ENCODE assay signal across 19 cellular contexts in the genomic region with DNA sequence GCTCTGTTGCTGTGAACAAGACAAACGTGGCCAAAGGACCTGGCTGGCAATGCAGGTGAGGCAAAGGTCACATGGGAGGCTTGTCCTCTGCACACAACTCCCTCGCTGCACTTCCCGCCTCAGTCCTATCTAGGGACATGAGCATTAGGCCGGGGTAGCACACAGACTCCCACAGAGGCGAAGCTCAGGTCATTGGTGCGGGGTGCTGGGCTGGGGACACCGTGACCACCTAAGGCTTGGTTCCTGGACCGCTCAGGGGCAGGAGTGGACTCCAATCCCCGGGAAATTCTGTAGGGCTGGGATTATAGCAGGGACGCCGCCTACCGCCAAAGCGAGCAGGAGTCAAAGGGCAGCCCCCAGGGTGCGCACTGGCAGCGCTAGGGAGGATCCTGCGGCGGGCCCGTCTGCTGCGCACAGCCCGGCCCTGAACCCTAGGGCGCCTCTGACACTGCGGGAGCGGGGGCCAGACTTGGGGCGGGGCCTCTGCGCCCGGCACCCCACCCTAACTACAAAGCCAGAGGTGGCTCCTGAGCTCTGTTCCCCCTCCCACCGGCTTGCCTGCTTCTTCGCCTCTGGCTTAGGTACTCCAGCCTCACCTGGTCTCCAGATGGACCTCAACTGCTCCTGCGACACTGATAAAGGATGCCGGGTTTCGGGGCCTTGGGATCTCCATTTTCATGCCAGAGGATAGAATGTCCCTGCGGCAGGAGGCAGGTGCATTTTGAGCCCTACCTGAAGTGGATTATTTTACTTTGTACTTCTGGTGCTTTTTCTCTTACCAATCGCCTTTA. TPM values are rescaled to one million over a fixed set of nuclear protein-coding genes. Genes with fewer than 3 reads are reported as not detected.
"Had no signal": no experiment of that assay in that cellular context is flagged by ENCODE, and none has a peak within 500 bp of the region (broad histone marks: within the 10 kb centered on the region; RNA-seq: fewer than 3 reads in every experiment).

No MANE protein-coding gene starts in this region.

- H3K9me3 ChIP-seq: body of pancreas, neutrophil, right atrium auricular region, upper lobe of left lung had no signal

- H3K9me3 Mint-ChIP-seq: activated naive CD4-positive, alpha-beta T cell treated with anti-CD3 and anti-CD28 coated beads, Interleukin-2, amount 50 U/mL, for 24 hours; activated T-cell treated with anti-CD3 and anti-CD28 coated beads, Interleukin-2, amount 50 U/mL, for 24 hours; effector memory CD8-positive, alpha-beta T cell; stimulated activated naive B cell treated with anti-CD40 and anti-IgM and Interleukin-4, amounts not matched to agents 10 μg/mL and 1 μg/mL and 100 μg/mL, for 72 hours had no signal

- H3K4me3 Mint-ChIP-seq: activated CD8-positive, alpha-beta memory T cell treated with anti-CD3 and anti-CD28 coated beads, Interleukin-2, amount 10 ng/mL, durations not matched to agents 7 days and 5 days; activated naive CD4-positive, alpha-beta T cell treated with anti-CD3 and anti-CD28 coated beads, Interleukin-2, amount 50 U/mL, for 24 hours; activated T-cell treated with anti-CD3 and anti-CD28 coated beads, Interleukin-2, amount 50 U/mL, for 24 hours; effector memory CD8-positive, alpha-beta T cell; stimulated activated naive B cell treated with anti-CD40 and anti-IgM and Interleukin-4, amounts not matched to agents 10 μg/mL and 1 μg/mL and 100 μg/mL, for 72 hours had no signal

- FAIRE-seq: kidney had no signal

- H3K4me3 ChIP-seq: body of pancreas, right atrium auricular region, smooth muscle cell, upper lobe of left lung had no signal

- H3K36me3 ChIP-seq: neutrophil, right atrium auricular region, upper lobe of left lung had no signal

- DNase-seq: activated CD4-positive, alpha-beta T cell treated with anti-CD3 and anti-CD28 coated beads, Interleukin-2, amount 50 U/mL, for 4 hours; activated CD8-positive, alpha-beta memory T cell treated with anti-CD3 and anti-CD28 coated beads, Interleukin-2, amount 10 ng/mL, durations not matched to agents 7 days and 5 days; activated effector memory CD4-positive, alpha-beta T cell treated with Interleukin-2 at 50 U/mL for 16 hours; activated T-cell treated with anti-CD3 and anti-CD28 coated beads, Interleukin-2, amount 50 U/mL, for 24 hours; body of pancreas; central memory CD4-positive, alpha-beta T cell; cortex of kidney; effector memory CD8-positive, alpha-beta T cell; kidney; stimulated activated CD4-positive, alpha-beta T cell treated with anti-CD3 and anti-CD28 coated beads, Interleukin-1b, Interleukin-23, amount 100 ng/mL, for 48 hours; stimulated activated naive B cell treated with anti-CD40 and anti-IgM and Interleukin-4, amounts not matched to agents 10 μg/mL and 1 μg/mL and 100 μg/mL, for 72 hours had no signal

- H3K27ac Mint-ChIP-seq: activated CD8-positive, alpha-beta memory T cell treated with anti-CD3 and anti-CD28 coated beads, Interleukin-2, amount 10 ng/mL, durations not matched to agents 7 days and 5 days; activated naive CD4-positive, alpha-beta T cell treated with anti-CD3 and anti-CD28 coated beads, Interleukin-2, amount 50 U/mL, for 24 hours; activated T-cell treated with anti-CD3 and anti-CD28 coated beads, Interleukin-2, amount 50 U/mL, for 24 hours; effector memory CD8-positive, alpha-beta T cell; stimulated activated naive B cell treated with anti-CD40 and anti-IgM and Interleukin-4, amounts not matched to agents 10 μg/mL and 1 μg/mL and 100 μg/mL, for 72 hours had no signal

- H3K27ac ChIP-seq: body of pancreas, neutrophil, right atrium auricular region, upper lobe of left lung had no signal

- H3K27me3 ChIP-seq: body of pancreas, right atrium auricular region, upper lobe of left lung had no signal

- H3K36me3 Mint-ChIP-seq: activated CD8-positive, alpha-beta memory T cell treated with anti-CD3 and anti-CD28 coated beads, Interleukin-2, amount 10 ng/mL, durations not matched to agents 7 days and 5 days; activated naive CD4-positive, alpha-beta T cell treated with anti-CD3 and anti-CD28 coated beads, Interleukin-2, amount 50 U/mL, for 24 hours; stimulated activated naive B cell treated with anti-CD40 and anti-IgM and Interleukin-4, amounts not matched to agents 10 μg/mL and 1 μg/mL and 100 μg/mL, for 72 hours had no signal

RNA-seq across cellular contexts. Expression of a gene that starts 3.9 kb away (rescaled TPM):
- total RNA-seq: activated CD8-positive, alpha-beta memory T cell treated with anti-CD3 and anti-CD28 coated beads, Interleukin-2, amount 10 ng/mL, durations not matched to agents 7 days and 5 days; body of pancreas; kidney; lower leg skin; right atrium auricular region; smooth muscle cell; subcutaneous adipose tissue; T-helper 2 cell treated with Interferon-gamma antibody and Interleukin-4, amounts not matched to agents 100 ng/mL and 5 ng/mL, for 36 hours; upper lobe of left lung had no signal
- polyA plus RNA-seq: smooth muscle cell had no signal

RNA-seq across cellular contexts. Expression of a gene that starts 9.4 kb away (rescaled TPM):
- total RNA-seq: smooth muscle cell had no signal
- polyA plus RNA-seq: smooth muscle cell had no signal

RNA-seq across cellular contexts. Expression of a gene that starts 15.4 kb away (rescaled TPM):
- total RNA-seq: activated CD8-positive, alpha-beta memory T cell treated with anti-CD3 and anti-CD28 coated beads, Interleukin-2, amount 10 ng/mL, durations not matched to agents 7 days and 5 days; smooth muscle cell; T-helper 2 cell treated with Interferon-gamma antibody and Interleukin-4, amounts not matched to agents 100 ng/mL and 5 ng/mL, for 36 hours had no signal

RNA-seq across cellular contexts. Expression of a gene that starts 20.0 kb away (rescaled TPM):
- total RNA-seq: smooth muscle cell had no signal
- polyA plus RNA-seq: smooth muscle cell had no signal
